Comparison of ENCODE assay signal across 6 cellular contexts in the genomic region with DNA sequence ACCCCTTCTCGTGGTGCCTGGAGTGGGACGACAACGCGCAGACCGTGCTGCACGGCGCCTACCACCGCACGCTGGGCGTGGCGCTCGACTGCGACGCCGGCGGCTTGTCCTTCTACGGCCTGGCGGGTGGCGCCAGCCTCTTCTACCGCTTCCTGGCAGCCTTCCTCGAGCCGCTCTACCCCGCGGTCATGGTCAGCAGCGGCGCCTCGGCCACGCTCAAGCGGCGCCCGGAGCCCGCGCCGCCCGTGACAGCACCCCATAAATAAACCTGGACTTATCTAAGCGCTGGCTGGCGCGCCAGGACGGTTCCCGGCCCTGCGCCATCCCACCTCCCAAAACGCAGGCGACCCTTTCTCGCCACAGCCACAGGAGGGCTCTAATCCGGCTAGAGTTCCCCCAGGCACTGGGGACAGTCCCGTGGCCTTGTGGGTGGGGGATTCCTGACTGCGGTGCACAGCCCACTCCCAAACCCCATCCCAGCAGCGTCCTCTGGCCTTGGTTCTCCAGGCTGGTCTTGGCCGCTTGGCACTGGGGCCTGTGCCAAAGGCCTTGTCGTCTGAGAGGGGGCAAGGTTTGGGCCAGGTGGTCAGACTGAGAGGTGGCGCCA. TPM values are rescaled to one million over a fixed set of nuclear protein-coding genes. Genes with fewer than 3 reads are reported as not detected.
DNase-seq lines count a peak whose midpoint lies in the region; ATAC-seq and TF ChIP-seq lines count a peak whose summit lies in the region.

No MANE protein-coding gene starts in this region.

- ATAC-seq in HG03045 (IDR thresholded peaks at IDR 0.05; ENCODE audit: unreplicated experiment) = peak; percentile 46
- ATAC-seq in left lobe of liver = peak; percentile 83

- peaks cover 0 to 2% of the 10 kb centered on the region in 2 donors for H3K27me3 ChIP-seq in tibial artery

- H3K9me3 Mint-ChIP-seq in activated T-helper 2 cell treated with anti-CD3 and anti-CD28 coated beads, Interferon-gamma antibody, Interleukin-2, Interleukin-4, amounts not matched to agents 10 μg/mL and 5 μg/mL and 100 μg/mL, durations not matched to agents 14 hours and 24 hours and 36 hours = no peaks in the 10 kb centered on the region

- H3K4me1 Mint-ChIP-seq in activated T-helper 2 cell treated with anti-CD3 and anti-CD28 coated beads, Interferon-gamma antibody, Interleukin-2, Interleukin-4, amounts not matched to agents 10 μg/mL and 5 μg/mL and 100 μg/mL, durations not matched to agents 14 hours and 24 hours and 36 hours (ENCODE audit: low read depth) = peaks cover 5% of the 10 kb centered on the region

- H3K4me3 Mint-ChIP-seq in activated T-helper 2 cell treated with anti-CD3 and anti-CD28 coated beads, Interferon-gamma antibody, Interleukin-2, Interleukin-4, amounts not matched to agents 10 μg/mL and 5 μg/mL and 100 μg/mL, durations not matched to agents 14 hours and 24 hours and 36 hours (ENCODE audit: low read depth) = peak overlapping the region; percentile 63

- H3K36me3 Mint-ChIP-seq in activated T-helper 2 cell treated with anti-CD3 and anti-CD28 coated beads, Interferon-gamma antibody, Interleukin-2, Interleukin-4, amounts not matched to agents 10 μg/mL and 5 μg/mL and 100 μg/mL, durations not matched to agents 14 hours and 24 hours and 36 hours (ENCODE audit: low read depth) = no peaks in the 10 kb centered on the region

- TF ChIP-seq CTCF in tibial artery (IDR thresholded peaks at IDR 0.05) = peak in 1 of 2 experiments; percentile 23

- peak overlapping the region; percentile 48 to 57 for H3K4me3 ChIP-seq in tibial artery

- DNase-seq in AG08395 (ENCODE audit: low spot score) = peak; percentile 46
- DNase-seq in activated T-helper 2 cell treated with anti-CD3 and anti-CD28 coated beads, Interferon-gamma antibody, Interleukin-2, Interleukin-4, amounts not matched to agents 10 μg/mL and 5 μg/mL and 100 μg/mL, durations not matched to agents 14 hours and 24 hours and 36 hours (ENCODE audit: low spot score) = peak; percentile 36
- DNase-seq in left lobe of liver (ENCODE audit: low spot score) = peak; percentile 83
- peak; percentile 70 to 88 for DNase-seq in tibial artery
- no peak for DNase-seq in ACHN

- H3K27ac Mint-ChIP-seq in activated T-helper 2 cell treated with anti-CD3 and anti-CD28 coated beads, Interferon-gamma antibody, Interleukin-2, Interleukin-4, amounts not matched to agents 10 μg/mL and 5 μg/mL and 100 μg/mL, durations not matched to agents 14 hours and 24 hours and 36 hours = no peak overlapping the region

- no peaks in the 10 kb centered on the region for H3K9me3 ChIP-seq in tibial artery

- in situ Hi-C loops in ACHN (cut with HindIII; ENCODE audit: low pct_ligation_motif_present, low pct_unique_long_range_greater_than_20kb, low sequenced_read_pairs) = no loop called here

- intact Hi-C loops in activated T-helper 2 cell treated with anti-CD3 and anti-CD28 coated beads, Interferon-gamma antibody, Interleukin-2, Interleukin-4, amounts not matched to agents 10 μg/mL and 5 μg/mL and 100 μg/mL, durations not matched to agents 14 hours and 24 hours and 36 hours (cut with micrococcal nuclease) = no loop called here
- intact Hi-C loops in tibial artery (cut with DNase I; ENCODE audit: low total_unique reads) = no loop called here

- H3K27me3 Mint-ChIP-seq in activated T-helper 2 cell treated with anti-CD3 and anti-CD28 coated beads, Interferon-gamma antibody, Interleukin-2, Interleukin-4, amounts not matched to agents 10 μg/mL and 5 μg/mL and 100 μg/mL, durations not matched to agents 14 hours and 24 hours and 36 hours (ENCODE audit: low read depth) = peaks cover 1% of the 10 kb centered on the region

- H3K36me3 ChIP-seq in tibial artery = no peaks in the 10 kb centered on the region

- peaks cover 0 to 30% (median 24%) of the 10 kb centered on the region in 4 donors for H3K4me1 ChIP-seq in tibial artery

- peak overlapping the region; percentile 77 to 80 for H3K27ac ChIP-seq in tibial artery

RNA-seq across cellular contexts. Expression of gene SLC16A5, which starts 10.2 kb away (rescaled TPM):
- total RNA-seq in activated T-helper 2 cell treated with anti-CD3 and anti-CD28 coated beads, Interferon-gamma antibody, Interleukin-2, Interleukin-4, amounts not matched to agents 10 μg/mL and 5 μg/mL and 100 μg/mL, durations not matched to agents 14 hours and 24 hours and 36 hours = 11.6 and 11.8 TPM in 2 replicates
- 1.2 TPM for total RNA-seq in left lobe of liver

RNA-seq across cellular contexts. Expression of gene KCTD2, which starts 30.6 kb away (rescaled TPM):
- total RNA-seq in activated T-helper 2 cell treated with anti-CD3 and anti-CD28 coated beads, Interferon-gamma antibody, Interleukin-2, Interleukin-4, amounts not matched to agents 10 μg/mL and 5 μg/mL and 100 μg/mL, durations not matched to agents 14 hours and 24 hours and 36 hours = 18.0 and 20.7 TPM in 2 replicates
- total RNA-seq in left lobe of liver = 7.0 TPM

RNA-seq across cellular contexts. Expression of gene ATP5PD, which starts 30.8 kb away (rescaled TPM):
- 166 and 170 TPM in 2 replicates for total RNA-seq in activated T-helper 2 cell treated with anti-CD3 and anti-CD28 coated beads, Interferon-gamma antibody, Interleukin-2, Interleukin-4, amounts not matched to agents 10 μg/mL and 5 μg/mL and 100 μg/mL, durations not matched to agents 14 hours and 24 hours and 36 hours
- total RNA-seq in left lobe of liver = 177 TPM

RNA-seq across cellular contexts. Expression of gene ARMC7, which starts 32.2 kb away (rescaled TPM):
- total RNA-seq in activated T-helper 2 cell treated with anti-CD3 and anti-CD28 coated beads, Interferon-gamma antibody, Interleukin-2, Interleukin-4, amounts not matched to agents 10 μg/mL and 5 μg/mL and 100 μg/mL, durations not matched to agents 14 hours and 24 hours and 36 hours = 9.9 and 10.1 TPM in 2 replicates
- 5.6 TPM for total RNA-seq in left lobe of liver

RNA-seq across cellular contexts. Expression of gene NT5C, which starts 53.9 kb away (rescaled TPM):
- 72.7 and 86.6 TPM in 2 replicates for total RNA-seq in activated T-helper 2 cell treated with anti-CD3 and anti-CD28 coated beads, Interferon-gamma antibody, Interleukin-2, Interleukin-4, amounts not matched to agents 10 μg/mL and 5 μg/mL and 100 μg/mL, durations not matched to agents 14 hours and 24 hours and 36 hours
- total RNA-seq in left lobe of liver = 11.9 TPM
